In the genomic region with DNA sequence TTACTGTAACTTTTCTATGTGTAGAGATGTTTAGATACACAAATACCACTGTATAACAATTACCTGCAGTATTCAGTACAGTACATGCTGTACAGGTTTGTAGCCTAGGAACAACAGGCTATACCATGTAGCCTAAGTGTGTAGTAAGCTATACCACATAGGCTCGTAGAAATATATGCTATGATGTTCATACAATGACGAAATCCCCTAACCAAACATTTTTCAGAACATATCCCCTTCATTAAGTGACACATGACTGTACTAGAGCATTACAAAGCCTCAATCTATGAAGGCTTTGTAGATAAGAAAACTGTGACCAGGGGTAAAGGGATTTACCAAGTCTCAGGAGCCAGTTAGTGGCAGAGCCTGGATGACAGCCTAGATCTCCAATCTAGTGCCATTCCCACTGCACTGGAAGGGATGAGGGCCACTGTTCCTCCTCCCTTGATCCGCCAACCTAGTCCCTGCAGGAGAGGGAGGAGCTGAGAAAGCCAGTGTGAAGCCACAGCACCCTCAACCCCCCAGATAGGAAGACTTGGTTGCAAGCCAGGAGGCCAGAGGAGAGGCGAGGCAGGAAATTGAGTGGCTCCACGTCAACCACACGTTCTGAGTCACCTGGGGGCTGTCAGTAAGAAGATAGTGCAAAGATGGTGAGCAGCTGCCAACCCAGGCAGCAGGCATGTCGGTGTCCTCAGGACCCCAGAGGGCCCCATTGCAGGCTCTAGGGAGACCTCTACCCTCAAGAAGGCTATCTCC, we compare ENCODE assay signal across 9 cellular contexts.
DNase-seq lines count a peak whose midpoint lies in the region; ATAC-seq and TF ChIP-seq lines count a peak whose summit lies in the region.
"Had no signal": no experiment of that assay in that cellular context is flagged by ENCODE, and none has a peak within 500 bp of the region (broad histone marks: within the 10 kb centered on the region; RNA-seq: fewer than 3 reads in every experiment).

No MANE protein-coding gene starts in this region.

- no peak overlapping the region for H3K9ac ChIP-seq in BLaER1

- ATAC-seq in activated T-cell treated with anti-CD3 and anti-CD28 coated beads, Interleukin-2, amount 50 U/mL, for 72 hours (replicated peaks in 1 of 2) = peak; percentile 68 to 73
- ATAC-seq in GM19395 (IDR thresholded peaks at IDR 0.05; ENCODE audit: unreplicated experiment) (no peak), HG03378 (IDR thresholded peaks at IDR 0.05; ENCODE audit: unreplicated experiment) (no peak)

- H3K4me3 Mint-ChIP-seq in activated T-cell treated with anti-CD3 and anti-CD28 coated beads, Interleukin-2, amount 50 U/mL, for 72 hours = peak overlapping the region; percentile 61 to 65

- no peak for TF ChIP-seq CTCF in sigmoid colon (IDR thresholded peaks at IDR 0.05)

- H3K27me3 ChIP-seq in BLaER1 (no peaks in the 10 kb centered on the region), sigmoid colon (no peaks in the 10 kb centered on the region)
- H3K27me3 ChIP-seq: cardiac muscle cell had no signal

- no peak overlapping the region for H3K27ac ChIP-seq in BLaER1
- H3K27ac ChIP-seq in sigmoid colon = no peak overlapping the region
- H3K27ac ChIP-seq: cardiac muscle cell had no signal

- H3K4me2 ChIP-seq in BLaER1 = peak overlapping the region; percentile 43

- WGBS in sigmoid colon, 2 donors = 50 to 62% methylated on average over 7 of the region's 7 CpGs

- H3K27ac Mint-ChIP-seq in activated T-cell treated with anti-CD3 and anti-CD28 coated beads, Interleukin-2, amount 50 U/mL, for 72 hours = peak overlapping the region; percentile 79

- TF ChIP-seq EP300 in sigmoid colon (IDR thresholded peaks at IDR 0.05) = no peak

- H3K4me1 Mint-ChIP-seq in activated T-cell treated with anti-CD3 and anti-CD28 coated beads, Interleukin-2, amount 50 U/mL, for 72 hours (ENCODE audit: low read depth) = peaks cover 71% of the 10 kb centered on the region

- H4K20me1 ChIP-seq in BLaER1 = no peaks in the 10 kb centered on the region

- peaks cover 1 to 2% of the 10 kb centered on the region in 2 donors for H3K9me3 Mint-ChIP-seq in activated T-cell treated with anti-CD3 and anti-CD28 coated beads, Interleukin-2, amount 50 U/mL, for 72 hours

- intact Hi-C loops in sigmoid colon (cut with DNase I) = no loop called here

- H3K4me1 ChIP-seq in BLaER1 = peaks cover 8% of the 10 kb centered on the region
- H3K4me1 ChIP-seq in sigmoid colon = no peaks in the 10 kb centered on the region

- DNase-seq in OCI-M1 (lab: John Stamatoyannopoulos, UW) (peak; percentile 4), myocyte (ENCODE audit: low read depth) (peak; percentile 58), NCI-H524 (lab: John Stamatoyannopoulos, UW) (no peak), sigmoid colon (no peak)
- DNase-seq in activated T-cell treated with anti-CD3 and anti-CD28 coated beads, Interleukin-2, amount 50 U/mL, for 72 hours = peak; percentile 78 to 87

- H3K9me3 ChIP-seq in BLaER1 (no peaks in the 10 kb centered on the region), sigmoid colon (no peaks in the 10 kb centered on the region)

- peaks cover 1 to 8% of the 10 kb centered on the region in 2 donors for H3K36me3 Mint-ChIP-seq in activated T-cell treated with anti-CD3 and anti-CD28 coated beads, Interleukin-2, amount 50 U/mL, for 72 hours (ENCODE audit: insufficient read depth in 2 of 2)

- H3K4me3 ChIP-seq in BLaER1 (no peak overlapping the region), sigmoid colon (no peak overlapping the region)
- H3K4me3 ChIP-seq: cardiac muscle cell had no signal

- peaks cover 25% of the 10 kb centered on the region for H3K27me3 Mint-ChIP-seq in activated T-cell treated with anti-CD3 and anti-CD28 coated beads, Interleukin-2, amount 50 U/mL, for 72 hours (ENCODE audit: low read depth)

- TF ChIP-seq POLR2A in sigmoid colon (IDR thresholded peaks at IDR 0.05) = no peak

- H3K36me3 ChIP-seq in BLaER1 (no peaks in the 10 kb centered on the region), sigmoid colon (no peaks in the 10 kb centered on the region)
- H3K36me3 ChIP-seq: cardiac muscle cell had no signal

Comparison
In these comparisons a context has a peak if more than half of its experiments do, and no peak if none do; other contexts are left out.
1. DNase-seq: peak in OCI-M1 (single experiment), activated T-cell treated with anti-CD3 and anti-CD28 coated beads, Interleukin-2, amount 50 U/mL, for 72 hours (2 of 2) and myocyte (single experiment); none in NCI-H524 (0 of 2) and sigmoid colon (single experiment).
2. ATAC-seq: peak in activated T-cell treated with anti-CD3 and anti-CD28 coated beads, Interleukin-2, amount 50 U/mL, for 72 hours (2 of 2); none in GM19395 (single experiment) and HG03378 (single experiment).